ENCODE assay signal across 26 cellular contexts in genomic region chr1:224782601-224783000, GRCh38.
DNase-seq lines count a peak whose midpoint lies in the region; ATAC-seq, FAIRE-seq and TF ChIP-seq lines count a peak whose summit lies in the region.
"Had no signal": no experiment of that assay in that cellular context is flagged by ENCODE, and none has a peak within 500 bp of the region (broad histone marks: within the 10 kb centered on the region; RNA-seq: fewer than 3 reads in every experiment).

No MANE protein-coding gene starts in this region.

- H3K27me3 ChIP-seq in BLaER1 (no peaks in the 10 kb centered on the region), GM12878 (replicated peaks in 1 of 2; ENCODE audit: control insufficient read depth in 2 of 2, insufficient read depth in 2 of 2, low read length in 1 of 2) (no peaks in the 10 kb centered on the region), osteoblast (ENCODE audit: insufficient read depth, low read length) (no peaks in the 10 kb centered on the region)
- H3K27me3 ChIP-seq: ascending aorta, cardiac muscle cell, esophagus squamous epithelium, suprapubic skin had no signal

- peaks cover 29% of the 10 kb centered on the region for H3K4me1 ChIP-seq in BLaER1
- H3K4me1 ChIP-seq in GM12878 (ENCODE audit: control insufficient read depth, insufficient read depth, low read length), result peaks cover 25% of the 10 kb centered on the region
- H3K4me1 ChIP-seq in osteoblast (ENCODE audit: insufficient read depth, low read length), result peaks cover 19% of the 10 kb centered on the region
- H3K4me1 ChIP-seq: ascending aorta had no signal

- FAIRE-seq in GM12878 (lab: Jason Lieb, UNC) (no peak), H54 (lab: Jason Lieb, UNC) (no peak)
- FAIRE-seq: A204.1, frontal cortex had no signal

- TF ChIP-seq CTCF in GM12878 (IDR thresholded peaks at IDR 0.05 in 2 of 3, conservative IDR thresholded peaks at IDR 0.05 in 1 of 3; ENCODE audit: control insufficient read depth in 2 of 3, extremely low read depth in 1 of 3, insufficient read depth in 1 of 3, low read depth in 3 of 3, low read length in 3 of 3) (no peak), osteoblast (IDR thresholded peaks at IDR 0.05; ENCODE audit: extremely low read depth, low read depth, low read length) (no peak)

- 0 out of 2 replicates have a peak, but pooled peaks cover 11% of the 10 kb centered on the region for H3K9me3 ChIP-seq in BLaER1
- peaks cover 8% of the 10 kb centered on the region; the same call in 2 of the 3 replicates for H3K9me3 ChIP-seq in GM12878 (replicated peaks; ENCODE audit: control insufficient read depth, insufficient read depth, low read length)
- H3K9me3 ChIP-seq in osteoblast (ENCODE audit: low read depth, low read length), result no peaks in the 10 kb centered on the region
- H3K9me3 ChIP-seq: ascending aorta, esophagus squamous epithelium, suprapubic skin had no signal

- H3K9ac ChIP-seq in BLaER1 (no peak overlapping the region), GM12878 (ENCODE audit: control insufficient read depth, insufficient read depth, low read length) (no peak overlapping the region)

- H4K20me1 ChIP-seq in BLaER1 (no peaks in the 10 kb centered on the region), GM12878 (ENCODE audit: control insufficient read depth, insufficient read depth) (no peaks in the 10 kb centered on the region), osteoblast (ENCODE audit: insufficient read depth, low read length) (no peaks in the 10 kb centered on the region)

- POLR2A ChIA-PET in GM12878 (lab: Charles Lee), result interaction anchor here (0.7 to 4.6 kb wide), 6 partner anchors 37 to 51 kb away, joined by 3 to 22 read pairs (median 4); no protein-coding TSS in a partner anchor

- no peak for TF ChIP-seq POLR2A in GM12878 (IDR thresholded peaks at IDR 0.05; ENCODE audit: low read depth, low read length)
- TF ChIP-seq POLR2A in H54 (IDR thresholded peaks at IDR 0.05; ENCODE audit: low read depth, low read length), result no peak

- SMC1A ChIA-PET in GM12878 (lab: Charles Lee; ENCODE audit: uncharacterized antibody, unreplicated experiment), result interaction anchor here (0.9 to 8.4 kb wide), 10 partner anchors 9 to 69 kb away, joined by 3 to 125 read pairs (median 5); no protein-coding TSS in a partner anchor

- H3K4me2 ChIP-seq in BLaER1 (peak overlapping the region; percentile 71; the same call in 1 of the 2 replicates), GM12878 (ENCODE audit: control insufficient read depth, insufficient read depth) (peak overlapping the region; percentile 69; the same call in 1 of the 2 replicates), osteoblast (ENCODE audit: insufficient read depth, low read length) (no peak overlapping the region)

- intact Hi-C loops in GM12878 (cut with micrococcal nuclease; ENCODE audit: unreplicated experiment) (loop anchor here (5.0 kb wide), 2 partner anchors 35 to 70 kb away; no protein-coding TSS in a partner anchor), cardiac septum (cut with DNase I) (no loop called here)

- no peak for TF ChIP-seq RAD21 in GM12878 (IDR thresholded peaks at IDR 0.05; ENCODE audit: insufficient read depth, low read depth, low read length)

- H3K79me2 ChIP-seq in GM12878 (ENCODE audit: control insufficient read depth, insufficient read depth, low read length) (no peaks in the 10 kb centered on the region), osteoblast (ENCODE audit: insufficient read depth, low read length) (no peaks in the 10 kb centered on the region)

- no peak overlapping the region for H3K4me3 ChIP-seq in BLaER1
- no peak overlapping the region for H3K4me3 ChIP-seq in GM12878
- H3K4me3 ChIP-seq in osteoblast (ENCODE audit: insufficient read depth, low read length), result no peak overlapping the region
- H3K4me3 ChIP-seq: ascending aorta, cardiac muscle cell, esophagus squamous epithelium, suprapubic skin had no signal

- no peak overlapping the region; the same call in 1 of the 2 replicates for H2AFZ ChIP-seq in GM12878 (ENCODE audit: control insufficient read depth, low read depth, low read length)
- no peak overlapping the region for H2AFZ ChIP-seq in osteoblast (ENCODE audit: low read length)

- RAD21 ChIA-PET in GM12878 (lab: Charles Lee; ENCODE audit: unreplicated experiment), result interaction anchor here (0.7 to 6.0 kb wide), 8 partner anchors 12 to 138 kb away, joined by 3 to 78 read pairs (median 4); no protein-coding TSS in a partner anchor

- 48% methylated on average over 2 of the region's 2 CpGs for WGBS in GM12878 (ENCODE audit: insufficient coverage, insufficient replicate concordance, low lambda C conversion rate, missing lambda C conversion rate)

- no peak for DNase-seq in GM12878 (ENCODE audit: low read depth, low spot score)
- no peak for DNase-seq in osteoblast (ENCODE audit: insufficient read length, low spot score, missing footprints)
- no peak for DNase-seq in H54 (ENCODE audit: insufficient read length, low spot score)
- no peak for DNase-seq in AG08396 (ENCODE audit: low spot score)
- DNase-seq in cardiac septum (ENCODE audit: low spot score), result no peak
- DNase-seq: activated CD4-positive, alpha-beta T cell treated with anti-CD3 and anti-CD28 coated beads for 4 hours; activated CD8-positive, alpha-beta memory T cell treated with anti-CD3 and anti-CD28 coated beads for 24 hours; activated effector memory CD4-positive, alpha-beta T cell treated with Interleukin-2 at 50 U/mL for 16 hours; cortex of kidney; esophagus squamous epithelium; mesenchymal stem cell; NCI-H1048; NCI-H1694 treated with DMSO at 0.1 percent for 48 hours; posterior cingulate gyrus; right cardiac atrium; stimulated activated CD4-positive, alpha-beta T cell treated with anti-CD3 and anti-CD28 coated beads, Interleukin-4, amount 100 ng/mL, for 24 hours had no signal

- ATAC-seq in GM19372 (IDR thresholded peaks at IDR 0.05; ENCODE audit: low read depth, unreplicated experiment) (peak; percentile 4), HG03280 (IDR thresholded peaks at IDR 0.05; ENCODE audit: unreplicated experiment) (peak; percentile 1), GM12878 (peak; percentile 8; the same call in 2 of the 3 replicates)
- ATAC-seq: right cardiac atrium; Right ventricle myocardium inferior; stimulated activated effector memory CD8-positive, alpha-beta T cell treated with anti-CD3 and anti-CD28 coated beads, Interleukin-12 subunit alpha, Interleukin-12 subunit beta, amount 100 ng/mL, for 72 hours had no signal

- in situ Hi-C loops in GM12878 (cut with MboI), result no loop called here

- H3K27ac ChIP-seq in BLaER1 (no peak overlapping the region), GM12878 (ENCODE audit: control insufficient read depth, insufficient read depth) (peak overlapping the region; percentile 55), osteoblast (ENCODE audit: low read depth, low read length) (no peak overlapping the region)
- H3K27ac ChIP-seq: ascending aorta, cardiac muscle cell, esophagus squamous epithelium, suprapubic skin had no signal

- no peaks in the 10 kb centered on the region for H3K36me3 ChIP-seq in BLaER1
- H3K36me3 ChIP-seq in GM12878 (ENCODE audit: control insufficient read depth in 2 of 2, insufficient read depth in 2 of 2, low read length in 1 of 2), result no peaks in the 10 kb centered on the region
- no peaks in the 10 kb centered on the region for H3K36me3 ChIP-seq in osteoblast (ENCODE audit: insufficient read depth, low read length)
- H3K36me3 ChIP-seq: ascending aorta, cardiac muscle cell, esophagus squamous epithelium, suprapubic skin had no signal

- no TSS peak for BruUV-seq in GM12878 (replicated peaks; lab: Mats Ljungman, UMichigan)

- no peak for TF ChIP-seq EP300 in GM12878 (IDR thresholded peaks at IDR 0.05; ENCODE audit: borderline replicate concordance in 1 of 2, control insufficient read depth in 1 of 2, low read depth in 2 of 2, low read length in 2 of 2)

- CTCF ChIA-PET in GM12878 (lab: Yijun Ruan, JAX), result interaction anchor here (0.7 to 3.4 kb wide), 6 partner anchors 36 to 270 kb away, joined by 3 to 15 read pairs (median 4); no protein-coding TSS in a partner anchor

TF ChIP-seq in GM12878, 131 proteins besides CTCF, POLR2A, EP300 and RAD21 (continues in another document):
- TF ChIP-seq CREM (IDR thresholded peaks at IDR 0.05; ENCODE audit: low read depth) (no peak), NR2C1 (IDR thresholded peaks at IDR 0.05) (no peak), NFXL1 (IDR thresholded peaks at IDR 0.05; ENCODE audit: borderline replicate concordance) (no peak), GABPA (IDR thresholded peaks at IDR 0.05; ENCODE audit: low read depth) (no peak), SPI1 (IDR thresholded peaks at IDR 0.05; ENCODE audit: borderline replicate concordance, insufficient read depth, low read depth, low read length) (no peak), SUPT20H (IDR thresholded peaks at IDR 0.05; ENCODE audit: borderline replicate concordance, control insufficient read depth, low read depth, low read length) (no peak), SMAD5 (IDR thresholded peaks at IDR 0.05; ENCODE audit: low read depth) (no peak), SKIL (IDR thresholded peaks at IDR 0.05; ENCODE audit: low read depth, poor library complexity, severe bottlenecking) (no peak), DPF2 (IDR thresholded peaks at IDR 0.05) (no peak), HCFC1 (IDR thresholded peaks at IDR 0.05; ENCODE audit: low read length) (no peak)
